ENCODE assay signal across 7 cellular contexts in genomic region chr3:38534604-38535003, GRCh38.
"Had no signal": no experiment of that assay in that cellular context is flagged by ENCODE, and none has a peak within 500 bp of the region (broad histone marks: within the 10 kb centered on the region; RNA-seq: fewer than 3 reads in every experiment).

No MANE protein-coding gene starts in this region.

- H3K4me2 ChIP-seq: GM23338 had no signal

- DNase-seq: H9, HCEC 1CT, KBM-7 had no signal

- ATAC-seq: GM23338 had no signal

- H3K4me3 Mint-ChIP-seq: GM23338, H9 had no signal

- H3K4me3 ChIP-seq: GM23338 had no signal

- H2AFZ ChIP-seq: GM23338 had no signal

- FAIRE-seq: H1, H54, HTR-8/SVneo had no signal

- H3K27ac Mint-ChIP-seq: GM23338, H9 had no signal
